18 cellular contexts compared by ENCODE assay signal in the genomic region with DNA sequence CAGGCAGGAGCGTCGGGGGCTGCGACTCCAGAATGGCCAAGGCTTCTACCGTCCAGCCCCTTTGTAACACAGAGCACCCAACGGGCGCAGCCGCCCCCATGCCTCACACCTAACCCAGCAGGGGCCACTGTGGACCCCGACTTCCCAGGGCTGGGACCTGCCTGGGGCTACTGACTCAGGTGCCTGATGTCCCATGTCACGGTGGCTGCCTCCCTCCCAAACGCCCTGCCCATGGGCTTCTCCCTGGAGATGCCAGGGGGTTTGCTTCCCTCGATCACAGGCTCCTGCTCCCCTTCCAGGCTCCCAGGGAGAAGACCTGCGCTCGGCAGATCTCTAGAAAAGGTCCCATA.
DNase-seq lines count a peak whose midpoint lies in the region; ATAC-seq and TF ChIP-seq lines count a peak whose summit lies in the region.
"Had no signal": no experiment of that assay in that cellular context is flagged by ENCODE, and none has a peak within 500 bp of the region (broad histone marks: within the 10 kb centered on the region; RNA-seq: fewer than 3 reads in every experiment).

No MANE protein-coding gene starts in this region.

- H3K4me1 ChIP-seq in A673 (ENCODE audit: insufficient read depth, low read length, poor library complexity, severe bottlenecking), result peaks cover 34% of the 10 kb centered on the region
- H3K4me1 ChIP-seq in RWPE2 (ENCODE audit: insufficient read depth, poor library complexity, severe bottlenecking), result peaks cover 13% of the 10 kb centered on the region

- no peaks in the 10 kb centered on the region for H3K9me3 ChIP-seq in A673 (ENCODE audit: low read depth, low read length, poor library complexity, severe bottlenecking)
- no peaks in the 10 kb centered on the region for H3K9me3 ChIP-seq in RWPE2 (ENCODE audit: severe bottlenecking)

- no peak overlapping the region for H3K4me3 ChIP-seq in A673 (ENCODE audit: low read depth, low read length, poor library complexity, severe bottlenecking)
- H3K4me3 ChIP-seq in RWPE2 (ENCODE audit: severe bottlenecking), result no peak overlapping the region

- POLR2A ChIA-PET in A673 (lab: Charles Lee; ENCODE audit: low non-redundant PET), result no interaction called here

- peak; percentile 13 for DNase-seq in activated CD8-positive, alpha-beta memory T cell treated with anti-CD3 and anti-CD28 coated beads, Interleukin-2, amount 50 U/mL, for 4 hours
- no peak for DNase-seq in activated CD8-positive, alpha-beta memory T cell treated with anti-CD3 and anti-CD28 coated beads, Interleukin-2, amount 10 ng/mL, durations not matched to agents 7 days and 5 days
- no peak for DNase-seq in A673 (ENCODE audit: low spot score)
- DNase-seq in RWPE2 (ENCODE audit: low spot score), result peak; percentile 53
- DNase-seq in nephron progenitor cell, result no peak
- DNase-seq in NCI-H1930 (lab: John Stamatoyannopoulos, UW), result no peak
- DNase-seq in NCI-H2107 (lab: John Stamatoyannopoulos, UW), result no peak
- DNase-seq: COR-L47; NCI-H1436; NCI-H345; NCI-H69; NK-92 treated with Interleukin-12 subunit alpha and Interleukin-12 subunit beta, amount 100 ng/mL, for 24 hours; OCI-M1 had no signal

- no peaks in the 10 kb centered on the region for H3K36me3 Mint-ChIP-seq in activated CD8-positive, alpha-beta memory T cell treated with anti-CD3 and anti-CD28 coated beads, Interleukin-2, amount 10 ng/mL, durations not matched to agents 7 days and 5 days
- no peaks in the 10 kb centered on the region for H3K36me3 Mint-ChIP-seq in nephron progenitor cell (ENCODE audit: low read depth)

- no peak for ATAC-seq in activated CD8-positive, alpha-beta memory T cell treated with anti-CD3 and anti-CD28 coated beads, Interleukin-2, amount 10 ng/mL, durations not matched to agents 7 days and 5 days
- ATAC-seq in RWPE2 (ENCODE audit: low read depth) (no peak; the same call in 2 of the 3 replicates), HG03439 (IDR thresholded peaks at IDR 0.05; ENCODE audit: unreplicated experiment) (no peak)
- ATAC-seq: Right ventricle myocardium inferior, SK-N-SH treated with all-trans-retinoic acid at 6 μM for 48 hours had no signal

- no peaks in the 10 kb centered on the region for H3K27me3 ChIP-seq in A673 (replicated peaks; ENCODE audit: insufficient read depth, low read depth, low read length, poor library complexity)
- H3K27me3 ChIP-seq in RWPE2 (ENCODE audit: insufficient read depth, poor library complexity, severe bottlenecking), result no peaks in the 10 kb centered on the region

- peaks cover 32% of the 10 kb centered on the region for H3K36me3 ChIP-seq in A673 (ENCODE audit: insufficient read depth, low read length, poor library complexity, severe bottlenecking)
- no peaks in the 10 kb centered on the region for H3K36me3 ChIP-seq in RWPE2 (ENCODE audit: low read depth)

- H3K4me3 Mint-ChIP-seq in activated CD8-positive, alpha-beta memory T cell treated with anti-CD3 and anti-CD28 coated beads, Interleukin-2, amount 10 ng/mL, durations not matched to agents 7 days and 5 days, result no peak overlapping the region
- no peak overlapping the region for H3K4me3 Mint-ChIP-seq in nephron progenitor cell

- H3K27ac Mint-ChIP-seq in activated CD8-positive, alpha-beta memory T cell treated with anti-CD3 and anti-CD28 coated beads, Interleukin-2, amount 10 ng/mL, durations not matched to agents 7 days and 5 days, result no peak overlapping the region
- H3K27ac Mint-ChIP-seq in nephron progenitor cell, result peak overlapping the region; percentile 77

- CTCF ChIA-PET in activated CD8-positive, alpha-beta memory T cell treated with anti-CD3 and anti-CD28 coated beads, Interleukin-2, amount 10 ng/mL, durations not matched to agents 7 days and 5 days (lab: Charles Lee), result no interaction called here
- CTCF ChIA-PET in A673 (lab: Charles Lee), result no interaction called here

- H3K9me3 Mint-ChIP-seq in activated CD8-positive, alpha-beta memory T cell treated with anti-CD3 and anti-CD28 coated beads, Interleukin-2, amount 10 ng/mL, durations not matched to agents 7 days and 5 days (ENCODE audit: low read depth), result no peaks in the 10 kb centered on the region
- no peaks in the 10 kb centered on the region for H3K9me3 Mint-ChIP-seq in nephron progenitor cell

- intact Hi-C loops in A673 (cut with micrococcal nuclease; ENCODE audit: unreplicated experiment), result no loop called here

- H3K4me1 Mint-ChIP-seq in activated CD8-positive, alpha-beta memory T cell treated with anti-CD3 and anti-CD28 coated beads, Interleukin-2, amount 10 ng/mL, durations not matched to agents 7 days and 5 days, result no peaks in the 10 kb centered on the region
- peaks cover 21% of the 10 kb centered on the region for H3K4me1 Mint-ChIP-seq in nephron progenitor cell

- no peak for TF ChIP-seq CTCF in A673 (conservative IDR thresholded peaks at IDR 0.05; ENCODE audit: low read depth, low read length)
- TF ChIP-seq CTCF in RWPE2 (IDR thresholded peaks at IDR 0.05; ENCODE audit: poor library complexity, severe bottlenecking), result no peak
- no peak for TF ChIP-seq CTCF in nephron progenitor cell (IDR thresholded peaks at IDR 0.05)

- no peaks in the 10 kb centered on the region for H3K27me3 Mint-ChIP-seq in activated CD8-positive, alpha-beta memory T cell treated with anti-CD3 and anti-CD28 coated beads, Interleukin-2, amount 10 ng/mL, durations not matched to agents 7 days and 5 days
- H3K27me3 Mint-ChIP-seq in nephron progenitor cell (ENCODE audit: low read depth, poor library complexity), result peaks cover 25% of the 10 kb centered on the region

- H3K27ac ChIP-seq in A673 (ENCODE audit: low read depth, low read length, poor library complexity, severe bottlenecking), result peak overlapping the region; percentile 62
- peak overlapping the region; percentile 27 for H3K27ac ChIP-seq in RWPE2 (ENCODE audit: poor library complexity, severe bottlenecking)
- H3K27ac ChIP-seq: 22Rv1, C4-2B had no signal

- no TSS peak for BruUV-seq in A673 (replicated peaks; lab: Mats Ljungman, UMichigan)

Comparison
In these comparisons a context has a peak if more than half of its experiments do, and no peak if none do; other contexts are left out.
1. DNase-seq: peak in activated CD8-positive, alpha-beta memory T cell treated with anti-CD3 and anti-CD28 coated beads, Interleukin-2, amount 50 U/mL, for 4 hours (single experiment) and RWPE2 (single experiment); none in activated CD8-positive, alpha-beta memory T cell treated with anti-CD3 and anti-CD28 coated beads, Interleukin-2, amount 10 ng/mL, durations not matched to agents 7 days and 5 days (single experiment), A673 (single experiment), nephron progenitor cell (single experiment), NCI-H1930 (0 of 2) and NCI-H2107 (single experiment).